In the genomic region with DNA sequence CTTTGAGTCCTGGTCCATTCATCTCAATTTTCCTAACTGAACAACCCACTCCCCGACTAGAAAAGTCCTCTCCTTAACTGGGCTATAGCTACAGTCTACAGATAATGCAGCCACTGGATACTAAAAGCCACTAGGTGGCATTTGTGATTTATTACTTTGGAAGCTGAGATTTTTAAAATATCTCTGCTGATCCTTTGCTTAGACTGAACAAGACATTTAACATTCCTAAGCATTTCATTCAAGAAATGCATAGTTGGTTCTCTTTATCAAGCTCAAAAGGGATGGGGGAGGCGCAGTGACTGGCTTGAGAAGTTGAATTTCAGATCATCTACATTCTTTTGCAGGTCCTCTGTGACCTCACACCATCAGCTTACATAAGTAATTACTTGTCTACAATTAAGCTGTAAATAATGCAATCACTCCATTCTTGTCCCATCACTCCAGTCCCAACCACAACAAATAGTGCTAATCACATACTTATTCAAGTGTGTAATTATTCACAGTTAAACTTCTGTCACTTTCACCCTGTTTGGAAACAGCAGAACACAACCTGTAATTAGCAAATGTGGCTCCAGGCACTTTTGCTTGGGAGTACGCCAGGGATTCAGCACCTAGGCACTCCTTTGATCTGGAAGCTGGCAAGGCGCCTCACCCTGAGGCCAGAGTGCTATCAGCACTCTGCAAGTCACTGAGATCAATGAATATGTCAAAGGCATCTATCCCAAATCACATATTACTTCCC, we compare ENCODE assay signal across 8 cellular contexts.
A peak's percentile ranks its signal among the peaks of the same experiment; 100 is the strongest.
DNase-seq lines count a peak whose midpoint lies in the region; ATAC-seq and TF ChIP-seq lines count a peak whose summit lies in the region.

No MANE protein-coding gene starts in this region.

- CTCF ChIA-PET in HCT116 (lab: Charles Lee): no interaction called here

- no peak for TF ChIP-seq POLR2A in HCT116 (IDR thresholded peaks at IDR 0.05; ENCODE audit: borderline replicate concordance, extremely low read depth, insufficient read depth, insufficient read length)

- H3K9ac ChIP-seq in HCT116 (ENCODE audit: low read length): no peak overlapping the region

- no peak overlapping the region for H3K4me3 ChIP-seq in HCT116 (replicated peaks in 1 of 2; ENCODE audit: low read depth in 1 of 2, low read length in 2 of 2)

- no TSS peak for BruUV-seq in HCT116 (replicated peaks; lab: Mats Ljungman, UMichigan)

- H3K79me2 ChIP-seq in HCT116 (ENCODE audit: insufficient read depth, low read length): no peaks in the 10 kb centered on the region

- no peaks in the 10 kb centered on the region for H3K27me3 ChIP-seq in HCT116 (ENCODE audit: insufficient read depth, low read length)

- H3K36me3 ChIP-seq in HCT116 (ENCODE audit: control insufficient read depth in 1 of 2, insufficient read depth in 2 of 2, low read length in 2 of 2): no peaks in the 10 kb centered on the region; a peak in 1 of 4 replicates

- no peak overlapping the region for H3K27ac ChIP-seq in HCT116 (ENCODE audit: low read depth, low read length)

- H3K4me1 ChIP-seq in HCT116 (ENCODE audit: control insufficient read depth in 1 of 2, insufficient read depth in 2 of 2, low read length in 2 of 2): no peaks in the 10 kb centered on the region

- no peak for ATAC-seq in HCT116
- ATAC-seq in HG02938 (IDR thresholded peaks at IDR 0.05; ENCODE audit: unreplicated experiment): no peak

- intact Hi-C loops in HCT116 (cut with micrococcal nuclease): no loop called here

- RAD21 ChIA-PET in HCT116 (lab: Charles Lee; ENCODE audit: low non-redundant PET in 1 of 2, low total read pairs in 2 of 2, uncharacterized antibody in 2 of 2, unreplicated experiment in 2 of 2): no interaction called here

- no peak for TF ChIP-seq CTCF in HCT116 (IDR thresholded peaks at IDR 0.05 in 2 of 3, conservative IDR thresholded peaks at IDR 0.05 in 1 of 3; ENCODE audit: borderline replicate concordance in 1 of 3, insufficient read depth in 1 of 3, low read depth in 2 of 3, low read length in 2 of 3)

- POLR2A ChIA-PET in HCT116 (lab: Charles Lee): no interaction called here

- H2AFZ ChIP-seq in HCT116 (ENCODE audit: low read depth, low read length, poor library complexity, severe bottlenecking): no peak overlapping the region

- peaks cover 3 to 33% of the 10 kb centered on the region in 2 experiments; a peak in 2 of 4 replicates for H3K9me3 ChIP-seq in HCT116 (ENCODE audit: control insufficient read depth in 1 of 2, insufficient read depth in 1 of 2, low read depth in 1 of 2, low read length in 2 of 2)

- H3K4me2 ChIP-seq in HCT116 (ENCODE audit: low read length): no peak overlapping the region

- no peaks in the 10 kb centered on the region for H4K20me1 ChIP-seq in HCT116 (ENCODE audit: insufficient read depth)

- no peaks in the 10 kb centered on the region for H3K9me2 ChIP-seq in HCT116 (ENCODE audit: insufficient read depth)

- TF ChIP-seq RAD21 in HCT116 (IDR thresholded peaks at IDR 0.05; ENCODE audit: low read depth): no peak

- DNase-seq in HCT116 (ENCODE audit: low read depth, low spot score): no peak
- DNase-seq in NCI-H526 treated with DMSO at 0.1 percent for 48 hours (lab: John Stamatoyannopoulos, UW): peak; percentile 25
- peak; percentile 21 for DNase-seq in fibroblast of gingiva (ENCODE audit: low read depth)
- DNase-seq in pons (ENCODE audit: low spot score): peak; percentile 60
- DNase-seq in NK-92 (lab: John Stamatoyannopoulos, UW; ENCODE audit: unreplicated experiment): no peak
- DNase-seq in NCI-H187 (lab: John Stamatoyannopoulos, UW): no peak
- no peak for DNase-seq in activated CD8-positive, alpha-beta memory T cell treated with anti-CD3 and anti-CD28 coated beads for 24 hours

TF ChIP-seq in HCT116, 20 proteins besides CTCF, POLR2A, EP300 and RAD21:
- TF ChIP-seq, protein P1, sequence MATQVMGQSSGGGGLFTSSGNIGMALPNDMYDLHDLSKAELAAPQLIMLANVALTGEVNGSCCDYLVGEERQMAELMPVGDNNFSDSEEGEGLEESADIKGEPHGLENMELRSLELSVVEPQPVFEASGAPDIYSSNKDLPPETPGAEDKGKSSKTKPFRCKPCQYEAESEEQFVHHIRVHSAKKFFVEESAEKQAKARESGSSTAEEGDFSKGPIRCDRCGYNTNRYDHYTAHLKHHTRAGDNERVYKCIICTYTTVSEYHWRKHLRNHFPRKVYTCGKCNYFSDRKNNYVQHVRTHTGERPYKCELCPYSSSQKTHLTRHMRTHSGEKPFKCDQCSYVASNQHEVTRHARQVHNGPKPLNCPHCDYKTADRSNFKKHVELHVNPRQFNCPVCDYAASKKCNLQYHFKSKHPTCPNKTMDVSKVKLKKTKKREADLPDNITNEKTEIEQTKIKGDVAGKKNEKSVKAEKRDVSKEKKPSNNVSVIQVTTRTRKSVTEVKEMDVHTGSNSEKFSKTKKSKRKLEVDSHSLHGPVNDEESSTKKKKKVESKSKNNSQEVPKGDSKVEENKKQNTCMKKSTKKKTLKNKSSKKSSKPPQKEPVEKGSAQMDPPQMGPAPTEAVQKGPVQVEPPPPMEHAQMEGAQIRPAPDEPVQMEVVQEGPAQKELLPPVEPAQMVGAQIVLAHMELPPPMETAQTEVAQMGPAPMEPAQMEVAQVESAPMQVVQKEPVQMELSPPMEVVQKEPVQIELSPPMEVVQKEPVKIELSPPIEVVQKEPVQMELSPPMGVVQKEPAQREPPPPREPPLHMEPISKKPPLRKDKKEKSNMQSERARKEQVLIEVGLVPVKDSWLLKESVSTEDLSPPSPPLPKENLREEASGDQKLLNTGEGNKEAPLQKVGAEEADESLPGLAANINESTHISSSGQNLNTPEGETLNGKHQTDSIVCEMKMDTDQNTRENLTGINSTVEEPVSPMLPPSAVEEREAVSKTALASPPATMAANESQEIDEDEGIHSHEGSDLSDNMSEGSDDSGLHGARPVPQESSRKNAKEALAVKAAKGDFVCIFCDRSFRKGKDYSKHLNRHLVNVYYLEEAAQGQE (IDR thresholded peaks at IDR 0.05; ENCODE audit: low read depth): no peak
- peak; percentile 99 for TF ChIP-seq TCF7L2 (IDR thresholded peaks at IDR 0.05; ENCODE audit: borderline replicate concordance, extremely low read depth, insufficient read depth, insufficient read length)
TF ChIP-seq in HCT116: peak in this region for 1.

Comparison
In these comparisons a context has a peak if more than half of its experiments do, and no peak if none do; other contexts are left out.
1. DNase-seq: peak in NCI-H526 treated with DMSO at 0.1 percent for 48 hours (single experiment), fibroblast of gingiva (single experiment) and pons (single experiment); none in HCT116 (single experiment), NK-92 (single experiment), NCI-H187 (0 of 2) and activated CD8-positive, alpha-beta memory T cell treated with anti-CD3 and anti-CD28 coated beads for 24 hours (single experiment).